24 cellular contexts compared by ENCODE assay signal in the genomic region with DNA sequence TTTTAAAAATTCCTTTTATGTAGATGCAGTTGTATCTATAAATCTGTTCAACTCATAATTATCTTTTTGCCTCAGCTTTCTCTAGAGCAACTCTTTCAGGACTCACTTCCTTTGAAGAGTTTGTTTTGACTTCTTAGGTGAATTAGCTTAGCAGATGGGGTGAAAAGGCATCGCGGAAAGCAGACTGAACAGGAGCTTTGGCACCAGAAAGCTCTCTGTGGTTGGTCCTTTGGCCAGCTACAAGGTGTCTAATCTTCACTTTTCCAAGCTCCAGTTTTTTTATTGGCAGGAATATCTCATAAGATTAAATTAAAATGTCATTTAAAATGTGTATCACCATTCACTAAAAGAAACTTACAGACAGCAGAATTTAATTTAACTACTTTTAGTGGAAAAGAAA.
"Had no signal": no experiment of that assay in that cellular context is flagged by ENCODE, and none has a peak within 500 bp of the region (broad histone marks: within the 10 kb centered on the region; RNA-seq: fewer than 3 reads in every experiment).

No MANE protein-coding gene starts in this region.

- H3K9me3 Mint-ChIP-seq: endodermal cell; memory B cell; nephron; stimulated activated effector memory CD8-positive, alpha-beta T cell treated with anti-CD3 and anti-CD28 coated beads, Interleukin-12 subunit alpha, Interleukin-12 subunit beta, amount 100 ng/mL, for 72 hours had no signal

- H3K27ac Mint-ChIP-seq: endodermal cell; immature natural killer cell; memory B cell; mesothelial cell of epicardium; nephron; stimulated activated effector memory CD8-positive, alpha-beta T cell treated with anti-CD3 and anti-CD28 coated beads, Interleukin-12 subunit alpha, Interleukin-12 subunit beta, amount 100 ng/mL, for 72 hours had no signal

- H3K4me3 ChIP-seq: left ventricle myocardium inferior, lower lobe of right lung, psoas muscle, right lobe of liver, suprapubic skin, tibial artery, upper lobe of left lung, vagina had no signal

- H3K9me3 ChIP-seq: left ventricle myocardium inferior, lower lobe of right lung, psoas muscle, right lobe of liver, suprapubic skin, tibial artery, upper lobe of left lung, vagina had no signal

- H3K27me3 ChIP-seq: foreskin keratinocyte, right lobe of liver, suprapubic skin, tibial artery, upper lobe of left lung, vagina had no signal

- ATAC-seq: foreskin keratinocyte; left cardiac atrium; lower lobe of right lung; psoas muscle; right lobe of liver; stimulated activated effector memory CD8-positive, alpha-beta T cell treated with anti-CD3 and anti-CD28 coated beads, Interleukin-12 subunit alpha, Interleukin-12 subunit beta, amount 100 ng/mL, for 72 hours; stimulated activated naive CD8-positive, alpha-beta T cell treated with anti-CD3 and anti-CD28 coated beads, Interleukin-15, Interleukin-2, amounts not matched to agents 100 U/mL and 50 U/mL, for 24 hours had no signal

- H3K36me3 Mint-ChIP-seq: memory B cell; mesothelial cell of epicardium; stimulated activated effector memory CD8-positive, alpha-beta T cell treated with anti-CD3 and anti-CD28 coated beads, Interleukin-12 subunit alpha, Interleukin-12 subunit beta, amount 100 ng/mL, for 72 hours had no signal

- H3K27ac ChIP-seq: foreskin keratinocyte, left ventricle myocardium inferior, lower lobe of right lung, parathyroid adenoma, psoas muscle, right lobe of liver, suprapubic skin, tibial artery, upper lobe of left lung, vagina had no signal

- H3K4me1 ChIP-seq: foreskin keratinocyte, left ventricle myocardium inferior, lower lobe of right lung, parathyroid adenoma, psoas muscle, right lobe of liver, suprapubic skin, tibial artery, upper lobe of left lung, vagina had no signal

- DNase-seq: effector CD4-positive, alpha-beta T cell; endodermal cell; erythroblast; foreskin keratinocyte; immature natural killer cell; left cardiac atrium; left ventricle myocardium inferior; lower lobe of right lung; occipital lobe; psoas muscle; retina; right lobe of liver; stimulated activated CD4-positive, alpha-beta T cell treated with anti-CD3 and anti-CD28 coated beads, Interleukin-4, amount 100 ng/mL, for 1 hour; stimulated activated CD8-positive, alpha-beta memory T cell treated with anti-CD3 and anti-CD28 coated beads, Interleukin-4, amount 100 ng/mL, for 48 hours; stimulated activated naive CD8-positive, alpha-beta T cell treated with anti-CD3 and anti-CD28 coated beads, Interleukin-15, Interleukin-2, amounts not matched to agents 100 U/mL and 50 U/mL, for 24 hours; tibial artery; upper lobe of left lung had no signal

- H3K4me1 Mint-ChIP-seq: memory B cell had no signal

- H3K4me3 Mint-ChIP-seq: endodermal cell; immature natural killer cell; memory B cell; mesothelial cell of epicardium; nephron; stimulated activated effector memory CD8-positive, alpha-beta T cell treated with anti-CD3 and anti-CD28 coated beads, Interleukin-12 subunit alpha, Interleukin-12 subunit beta, amount 100 ng/mL, for 72 hours had no signal

- H3K36me3 ChIP-seq: left ventricle myocardium inferior, lower lobe of right lung, right lobe of liver, suprapubic skin, tibial artery, upper lobe of left lung, vagina had no signal
